Comparison of ENCODE assay signal across 24 cellular contexts in genomic region chr11:75797796-75798195, GRCh38. TPM values are rescaled to one million over a fixed set of nuclear protein-coding genes. Genes with fewer than 3 reads are reported as not detected.
DNase-seq lines count a peak whose midpoint lies in the region; ATAC-seq, FAIRE-seq and TF ChIP-seq lines count a peak whose summit lies in the region.
"Had no signal": no experiment of that assay in that cellular context is flagged by ENCODE, and none has a peak within 500 bp of the region (broad histone marks: within the 10 kb centered on the region; RNA-seq: fewer than 3 reads in every experiment).

No MANE protein-coding gene starts in this region.

- FAIRE-seq in astrocyte (lab: Jason Lieb, UNC) (no peak), kidney (lab: Jason Lieb, UNC) (no peak)
- FAIRE-seq: frontal cortex, TTC549 had no signal

- H3K4me1 Mint-ChIP-seq in astrocyte (ENCODE audit: low read depth, unreplicated experiment), result peaks cover 4% of the 10 kb centered on the region
- H3K4me1 Mint-ChIP-seq: nephron had no signal

- no peaks in the 10 kb centered on the region for H3K9me3 ChIP-seq in astrocyte (ENCODE audit: insufficient read depth, low read depth, low read length)
- H3K9me3 ChIP-seq in kidney (ENCODE audit: control insufficient read depth in 1 of 2, low read length in 2 of 2), result no peaks in the 10 kb centered on the region
- H3K9me3 ChIP-seq: adrenal gland, breast epithelium, HAP-1, transverse colon had no signal

- H3K27ac ChIP-seq in astrocyte (ENCODE audit: low read depth, low read length), result no peak overlapping the region
- no peak overlapping the region for H3K27ac ChIP-seq in kidney (ENCODE audit: low read depth in 2 of 2, low read length in 2 of 2)
- H3K27ac ChIP-seq: adrenal gland, breast epithelium, transverse colon had no signal

- no peak overlapping the region for H3K4me3 ChIP-seq in AG10803 (ENCODE audit: low read length)
- no peak overlapping the region for H3K4me3 ChIP-seq in astrocyte (ENCODE audit: insufficient read depth, low read depth, low read length)
- H3K4me3 ChIP-seq in kidney (ENCODE audit: low read length in 2 of 2), result no peak overlapping the region
- H3K4me3 ChIP-seq: adrenal gland, breast epithelium, HAP-1, skin epidermis, transverse colon had no signal

- no peaks in the 10 kb centered on the region for H3K9me3 Mint-ChIP-seq in astrocyte (ENCODE audit: unreplicated experiment)
- H3K9me3 Mint-ChIP-seq: activated CD4-positive, alpha-beta T cell treated with anti-CD3 and anti-CD28 coated beads, Interleukin-2, amount 10 ng/mL, durations not matched to agents 7 days and 5 days; nephron; stimulated activated naive CD8-positive, alpha-beta T cell treated with anti-CD3 and anti-CD28 coated beads, Interleukin-15, Interleukin-2, amounts not matched to agents 100 ng/mL and 50 ng/mL, for 24 hours had no signal

- H3K27me3 Mint-ChIP-seq in astrocyte (ENCODE audit: low read depth, unreplicated experiment), result peaks cover 7% of the 10 kb centered on the region
- H3K27me3 Mint-ChIP-seq: activated CD4-positive, alpha-beta T cell treated with anti-CD3 and anti-CD28 coated beads, Interleukin-2, amount 10 ng/mL, durations not matched to agents 7 days and 5 days; stimulated activated naive CD8-positive, alpha-beta T cell treated with anti-CD3 and anti-CD28 coated beads, Interleukin-15, Interleukin-2, amounts not matched to agents 100 ng/mL and 50 ng/mL, for 24 hours had no signal

- DNase-seq in AG10803 (ENCODE audit: low read depth) (peak; percentile 31), GM03348 (ENCODE audit: low spot score) (peak; percentile 62), astrocyte (ENCODE audit: low read depth) (no peak), kidney (peak; percentile 61), NCI-H82 treated with DMSO at 0.1 percent for 48 hours (lab: John Stamatoyannopoulos, UW; ENCODE audit: unreplicated experiment) (no peak), ecto neural progenitor cell (ENCODE audit: low spot score) (no peak)
- DNase-seq in stimulated activated naive CD4-positive, alpha-beta T cell treated with Interleukin-2 at 50 U/mL for 16 hours (lab: John Stamatoyannopoulos, UW), result no peak
- DNase-seq: activated CD4-positive, alpha-beta T cell treated with anti-CD3 and anti-CD28 coated beads, Interleukin-2, amount 10 ng/mL, durations not matched to agents 7 days and 5 days; activated gamma-delta T cell; adrenal gland; Kasumi-1; left colon; midbrain; NCI-H2107; NCI-H524 treated with DMSO at 0.1 percent for 48 hours; transverse colon had no signal

- TF ChIP-seq CTCF in AG10803 (conservative IDR thresholded peaks at IDR 0.05; ENCODE audit: low read length), result no peak
- no peak for TF ChIP-seq CTCF in astrocyte (IDR thresholded peaks at IDR 0.05; ENCODE audit: insufficient read depth, low read depth, low read length)
- TF ChIP-seq CTCF in kidney (IDR thresholded peaks at IDR 0.05; ENCODE audit: borderline replicate concordance, extremely low read depth, insufficient read depth), result no peak

- no peak overlapping the region for H3K4me3 Mint-ChIP-seq in astrocyte (ENCODE audit: unreplicated experiment)
- H3K4me3 Mint-ChIP-seq: activated CD4-positive, alpha-beta T cell treated with anti-CD3 and anti-CD28 coated beads, Interleukin-2, amount 10 ng/mL, durations not matched to agents 7 days and 5 days; nephron; stimulated activated naive CD8-positive, alpha-beta T cell treated with anti-CD3 and anti-CD28 coated beads, Interleukin-15, Interleukin-2, amounts not matched to agents 100 ng/mL and 50 ng/mL, for 24 hours had no signal

- ATAC-seq in GM21786 (IDR thresholded peaks at IDR 0.05; ENCODE audit: unreplicated experiment), result no peak
- ATAC-seq: left colon had no signal

- H3K27ac Mint-ChIP-seq in astrocyte (ENCODE audit: unreplicated experiment), result no peak overlapping the region
- H3K27ac Mint-ChIP-seq: activated CD4-positive, alpha-beta T cell treated with anti-CD3 and anti-CD28 coated beads, Interleukin-2, amount 10 ng/mL, durations not matched to agents 7 days and 5 days; nephron; stimulated activated naive CD8-positive, alpha-beta T cell treated with anti-CD3 and anti-CD28 coated beads, Interleukin-15, Interleukin-2, amounts not matched to agents 100 ng/mL and 50 ng/mL, for 24 hours had no signal

- peaks cover 2% of the 10 kb centered on the region for H3K36me3 Mint-ChIP-seq in astrocyte (ENCODE audit: low read depth, unreplicated experiment)

- H3K79me2 ChIP-seq in astrocyte (ENCODE audit: insufficient read depth, low read length), result no peaks in the 10 kb centered on the region

- no peaks in the 10 kb centered on the region for H3K27me3 ChIP-seq in astrocyte (ENCODE audit: insufficient read depth, low read length)
- H3K27me3 ChIP-seq: adrenal gland, breast epithelium, transverse colon had no signal

- peaks cover 6% of the 10 kb centered on the region for H3K4me1 ChIP-seq in astrocyte (ENCODE audit: insufficient read depth, low read length)
- peaks cover 0 to 4% of the 10 kb centered on the region in 2 donors for H3K4me1 ChIP-seq in kidney (ENCODE audit: control insufficient read depth in 1 of 2, insufficient read depth in 1 of 2, low read depth in 1 of 2, low read length in 2 of 2)
- H3K4me1 ChIP-seq: HAP-1, transverse colon had no signal

- H3K4me2 ChIP-seq in astrocyte (ENCODE audit: low read length), result no peak overlapping the region

- H3K9ac ChIP-seq in astrocyte (ENCODE audit: low read length) (no peak overlapping the region), kidney (ENCODE audit: low read length in 2 of 2) (no peak overlapping the region)

- H2AFZ ChIP-seq in astrocyte (ENCODE audit: low read depth, low read length), result peak overlapping the region; percentile 63

- no peaks in the 10 kb centered on the region for H4K20me1 ChIP-seq in astrocyte (ENCODE audit: insufficient read depth, low read length)

- intact Hi-C loops in kidney (cut with DNase I), result no loop called here

- no peaks in the 10 kb centered on the region for H3K36me3 ChIP-seq in astrocyte (ENCODE audit: insufficient read depth, low read length)
- no peaks in the 10 kb centered on the region for H3K36me3 ChIP-seq in kidney (ENCODE audit: control insufficient read depth in 1 of 2, insufficient read depth in 2 of 2, low read length in 2 of 2)
- H3K36me3 ChIP-seq: adrenal gland, breast epithelium, HAP-1, transverse colon had no signal

RNA-seq across cellular contexts. Expression of gene UVRAG, which starts 17.2 kb away (rescaled TPM):
- total RNA-seq in astrocyte, result 14.5 and 15.3 TPM in 2 replicates
- total RNA-seq in kidney, result 27.9 TPM
- polyA plus RNA-seq in kidney (ENCODE audit: insufficient read depth, low read depth, low replicate concordance), result 7.2 TPM

RNA-seq across cellular contexts. Expression of gene DGAT2, which starts 29.2 kb away (rescaled TPM):
- total RNA-seq in astrocyte (0.73 and 1.6 TPM in 2 replicates), kidney (1.4 TPM)
- polyA plus RNA-seq in kidney (ENCODE audit: insufficient read depth, low read depth, low replicate concordance), result 7.0 TPM

Comparison
In these comparisons a context has a peak if more than half of its experiments do, and no peak if none do; other contexts are left out.
1. DNase-seq: peak in AG10803 (single experiment), GM03348 (single experiment) and kidney (single experiment); none in astrocyte (single experiment), NCI-H82 treated with DMSO at 0.1 percent for 48 hours (single experiment), ecto neural progenitor cell (single experiment) and stimulated activated naive CD4-positive, alpha-beta T cell treated with Interleukin-2 at 50 U/mL for 16 hours (single experiment).